Comparison of ENCODE assay signal across 8 cellular contexts in genomic region chr1:94025383-94026340, GRCh38.
A peak's percentile ranks its signal among the peaks of the same experiment; 100 is the strongest.
DNase-seq lines count a peak whose midpoint lies in the region; ATAC-seq and TF ChIP-seq lines count a peak whose summit lies in the region.

No MANE protein-coding gene starts in this region.

- intact Hi-C loops in CD4-positive, alpha-beta T cell (cut with DNase I, micrococcal nuclease), result loop anchor here in 1 of 2 experiments (5.0 kb wide), 1 partner anchor 782 kb away; no protein-coding TSS in a partner anchor
- intact Hi-C loops in MCF 10A (cut with micrococcal nuclease), result loop anchor here (1.0 kb wide), 3 partner anchors 36 to 438 kb away; no protein-coding TSS in a partner anchor
- intact Hi-C loops in upper lobe of right lung (cut with DNase I), result loop anchor here (2.0 kb wide), 1 partner anchor 311 kb away; no protein-coding TSS in a partner anchor

- no TSS peak for BruUV-seq in MCF 10A (replicated peaks; lab: Mats Ljungman, UMichigan)

- H3K27me3 ChIP-seq in CD4-positive, alpha-beta T cell (ENCODE audit: control insufficient read depth, insufficient read depth, low read length), result no peaks in the 10 kb centered on the region
- H3K27me3 ChIP-seq in H7 (ENCODE audit: control insufficient read depth, insufficient read depth, low read length) (no peaks in the 10 kb centered on the region; the same call in 1 of the 2 replicates), upper lobe of right lung (no peaks in the 10 kb centered on the region)

- H3K27ac ChIP-seq in CD4-positive, alpha-beta T cell (ENCODE audit: low read depth, low read length), result no peak overlapping the region
- H3K27ac ChIP-seq in upper lobe of right lung, result no peak overlapping the region

- H3K4me1 Mint-ChIP-seq in CD4-positive, alpha-beta T cell (ENCODE audit: low read depth), result no peaks in the 10 kb centered on the region
- H3K4me1 Mint-ChIP-seq in MCF 10A (ENCODE audit: insufficient read depth, unreplicated experiment), result peaks cover 36% of the 10 kb centered on the region

- no peaks in the 10 kb centered on the region for H3K36me3 ChIP-seq in H7 (replicated peaks; ENCODE audit: control insufficient read depth, insufficient read depth, low read length)
- no peaks in the 10 kb centered on the region for H3K36me3 ChIP-seq in upper lobe of right lung

- no peak overlapping the region for H3K27ac Mint-ChIP-seq in CD4-positive, alpha-beta T cell
- peak overlapping the region; percentile 77 for H3K27ac Mint-ChIP-seq in MCF 10A (ENCODE audit: low read depth, unreplicated experiment)

- no peaks in the 10 kb centered on the region for H3K36me3 Mint-ChIP-seq in CD4-positive, alpha-beta T cell (ENCODE audit: low read depth)
- no peaks in the 10 kb centered on the region for H3K36me3 Mint-ChIP-seq in MCF 10A (ENCODE audit: insufficient read depth, unreplicated experiment)

- H3K4me3 Mint-ChIP-seq in CD4-positive, alpha-beta T cell, result no peak overlapping the region
- no peak overlapping the region for H3K4me3 Mint-ChIP-seq in MCF 10A (ENCODE audit: unreplicated experiment)

- DNase-seq in CD4-positive, alpha-beta T cell, result no peak
- DNase-seq in H7 (peak; percentile 68), NCI-H524 treated with DMSO at 0.1 percent for 48 hours (lab: John Stamatoyannopoulos, UW) (peak; percentile 10), MCF 10A (ENCODE audit: unreplicated experiment) (peak; percentile 77), kidney tubule cell (ENCODE audit: low spot score) (peak; percentile 75), upper lobe of right lung (no peak)
- DNase-seq in activated CD4-positive, alpha-beta T cell treated with anti-CD3 and anti-CD28 coated beads for 48 hours, result no peak

- peaks cover 9% of the 10 kb centered on the region for H3K27me3 Mint-ChIP-seq in CD4-positive, alpha-beta T cell
- no peaks in the 10 kb centered on the region for H3K27me3 Mint-ChIP-seq in MCF 10A (ENCODE audit: insufficient read depth, unreplicated experiment)

- H3K4me3 ChIP-seq in H7 (ENCODE audit: insufficient read depth, low read depth, low read length) (no peak overlapping the region), upper lobe of right lung (no peak overlapping the region)

- no peak for ATAC-seq in CD4-positive, alpha-beta T cell (ENCODE audit: poor library complexity)
- peak; percentile 61 for ATAC-seq in upper lobe of right lung
- no peak for ATAC-seq in HG03521 (IDR thresholded peaks at IDR 0.05; ENCODE audit: unreplicated experiment)

- TF ChIP-seq CTCF in CD4-positive, alpha-beta T cell (IDR thresholded peaks at IDR 0.05), result peak; percentile 54
- peak; percentile 72 for TF ChIP-seq CTCF in MCF 10A (IDR thresholded peaks at IDR 0.05; ENCODE audit: unreplicated experiment)
- peak; percentile 84 for TF ChIP-seq CTCF in upper lobe of right lung (IDR thresholded peaks at IDR 0.05)

- no peaks in the 10 kb centered on the region for H3K9me3 Mint-ChIP-seq in CD4-positive, alpha-beta T cell
- H3K9me3 Mint-ChIP-seq in MCF 10A (ENCODE audit: unreplicated experiment), result no peaks in the 10 kb centered on the region

- CTCF ChIA-PET in CD4-positive, alpha-beta T cell (lab: Charles Lee), result interaction anchor here (0.7 to 1.3 kb wide), 6 partner anchors 8 to 439 kb away, joined by 3 to 4 read pairs (median 3); no protein-coding TSS in a partner anchor
- CTCF ChIA-PET in MCF 10A (lab: Yijun Ruan, JAX), result interaction anchor here (0.6 to 12.5 kb wide), 59 partner anchors 9 to 779 kb away, joined by 3 to 304 read pairs (median 4); partner anchors contain the start of gene GCLM

- H3K4me1 ChIP-seq in upper lobe of right lung, result peaks cover 22% of the 10 kb centered on the region

- no peaks in the 10 kb centered on the region for H3K9me3 ChIP-seq in CD4-positive, alpha-beta T cell (ENCODE audit: control insufficient read depth, low read length)
- no peaks in the 10 kb centered on the region for H3K9me3 ChIP-seq in upper lobe of right lung

- POLR2A ChIA-PET in CD4-positive, alpha-beta T cell (lab: Charles Lee), result no interaction called here
- POLR2A ChIA-PET in MCF 10A (lab: Yijun Ruan, JAX), result interaction anchor here (0.6 to 1.9 kb wide), 12 partner anchors 9 to 438 kb away, joined by 3 to 10 read pairs (median 4); no protein-coding TSS in a partner anchor

Comparison
In these comparisons a context has a peak if more than half of its experiments do, and no peak if none do; other contexts are left out.
1. DNase-seq: peak in H7 (single experiment), NCI-H524 treated with DMSO at 0.1 percent for 48 hours (single experiment), MCF 10A (single experiment) and kidney tubule cell (single experiment); none in CD4-positive, alpha-beta T cell (0 of 10), upper lobe of right lung (single experiment) and activated CD4-positive, alpha-beta T cell treated with anti-CD3 and anti-CD28 coated beads for 48 hours (single experiment).
2. Peak in every context shown above with its lines, with median percentiles within 50 percentile points of each other: CTCF ChIP-seq.